16 cellular contexts compared by ENCODE assay signal in genomic region chr11:65102142-65103095, GRCh38. TPM values are rescaled to one million over a fixed set of nuclear protein-coding genes. Genes with fewer than 3 reads are reported as not detected.
A peak's percentile ranks its signal among the peaks of the same experiment; 100 is the strongest.
DNase-seq lines count a peak whose midpoint lies in the region; ATAC-seq and TF ChIP-seq lines count a peak whose summit lies in the region.
"Had no signal": no experiment of that assay in that cellular context is flagged by ENCODE, and none has a peak within 500 bp of the region (broad histone marks: within the 10 kb centered on the region; RNA-seq: fewer than 3 reads in every experiment).

No MANE protein-coding gene starts in this region.

- H3K27me3 Mint-ChIP-seq in WTC11 (ENCODE audit: low read depth), result no peaks in the 10 kb centered on the region
- H3K27me3 Mint-ChIP-seq in stimulated activated memory B cell treated with anti-CD40 and anti-IgM and Interleukin-4, amounts not matched to agents 10 μg/mL and 1 μg/mL and 100 μg/mL, for 72 hours, result no peaks in the 10 kb centered on the region
- H3K27me3 Mint-ChIP-seq: central memory CD8-positive, alpha-beta T cell had no signal

- H3K4me1 ChIP-seq in IMR-90 (ENCODE audit: control insufficient read depth, insufficient read depth, low read length) (peaks cover 4% of the 10 kb centered on the region), heart left ventricle (peaks cover 0 to 57% (median 36%) of the 10 kb centered on the region in 12 donors)

- no peak overlapping the region for H2AK5ac ChIP-seq in IMR-90 (ENCODE audit: low read depth, low read length)

- no peak for TF ChIP-seq RAD21 in IMR-90 (IDR thresholded peaks at IDR 0.05; ENCODE audit: low read length)

- H3K36me3 Mint-ChIP-seq in WTC11, result peaks cover 11% of the 10 kb centered on the region
- peaks cover 16% of the 10 kb centered on the region for H3K36me3 Mint-ChIP-seq in stimulated activated memory B cell treated with anti-CD40 and anti-IgM and Interleukin-4, amounts not matched to agents 10 μg/mL and 1 μg/mL and 100 μg/mL, for 72 hours

- H3K4me2 ChIP-seq in IMR-90 (ENCODE audit: low read depth, low read length), result no peak overlapping the region

- no TSS peak for BruUV-seq in IMR-90 (replicated peaks; lab: Mats Ljungman, UMichigan)

- H4K5ac ChIP-seq in IMR-90 (ENCODE audit: low read depth, low read length), result no peak overlapping the region

- H3K9me3 ChIP-seq in IMR-90 (ENCODE audit: control insufficient read depth, insufficient read depth, low read length) (no peaks in the 10 kb centered on the region), heart left ventricle (no peaks in the 10 kb centered on the region)

- H3K23ac ChIP-seq in IMR-90 (ENCODE audit: low read depth, low read length), result no peak overlapping the region

- H3K9me1 ChIP-seq in IMR-90 (ENCODE audit: insufficient read depth, low read length), result peaks cover 11% of the 10 kb centered on the region

- H3K27ac ChIP-seq in IMR-90 (ENCODE audit: insufficient read depth, low read length) (no peak overlapping the region; the same call in 1 of the 2 replicates), heart left ventricle (peak overlapping the region; percentile 48 to 87 (median 76))
- H3K27ac ChIP-seq: SK-N-MC had no signal

- H2AFZ ChIP-seq in IMR-90 (replicated peaks; ENCODE audit: low read length, poor library complexity), result no peak overlapping the region

- H3K9ac ChIP-seq in IMR-90 (ENCODE audit: low read depth, low read length), result no peak overlapping the region

- POLR2A ChIA-PET in IMR-90 (lab: Charles Lee; ENCODE audit: unreplicated experiment) (no interaction called here), WTC11 (lab: Charles Lee) (interaction anchor here (1.6 kb wide), 1 partner anchor 9 kb away, joined by 3 read pairs; the partner anchor contains the start of gene TM7SF2)

- in situ Hi-C loops in IMR-90 (cut with MboI; ENCODE audit: low sequenced_read_pairs), result no loop called here

- H3K4me3 Mint-ChIP-seq in WTC11, result no peak overlapping the region
- no peak overlapping the region for H3K4me3 Mint-ChIP-seq in stimulated activated memory B cell treated with anti-CD40 and anti-IgM and Interleukin-4, amounts not matched to agents 10 μg/mL and 1 μg/mL and 100 μg/mL, for 72 hours
- H3K4me3 Mint-ChIP-seq: activated T-helper 1 cell treated with anti-CD3 and anti-CD28 coated beads, Interleukin-12 subunit alpha, Interleukin-12 subunit beta, Interleukin-2, Interleukin-4 antibody, amounts not matched to agents 30 ng/mL and 10 ng/mL and 1 ng/mL, durations not matched to agents 14 hours and 24 hours and 36 hours; central memory CD8-positive, alpha-beta T cell; nephron had no signal

- H3K27ac Mint-ChIP-seq in WTC11, result 0 out of 2 replicates have a peak overlapping the region, but pooled peaks have one; percentile 32
- no peak overlapping the region for H3K27ac Mint-ChIP-seq in stimulated activated memory B cell treated with anti-CD40 and anti-IgM and Interleukin-4, amounts not matched to agents 10 μg/mL and 1 μg/mL and 100 μg/mL, for 72 hours
- H3K27ac Mint-ChIP-seq: activated T-helper 1 cell treated with anti-CD3 and anti-CD28 coated beads, Interleukin-12 subunit alpha, Interleukin-12 subunit beta, Interleukin-2, Interleukin-4 antibody, amounts not matched to agents 30 ng/mL and 10 ng/mL and 1 ng/mL, durations not matched to agents 14 hours and 24 hours and 36 hours had no signal

- H4K20me1 ChIP-seq in IMR-90 (ENCODE audit: insufficient read depth, low read length), result peaks cover 3% of the 10 kb centered on the region; the same call in 1 of the 2 replicates

- TF ChIP-seq POLR2A in IMR-90 (IDR thresholded peaks at IDR 0.05; ENCODE audit: low read depth, low read length) (no peak), heart left ventricle (IDR thresholded peaks at IDR 0.05) (no peak)

- CTCF ChIA-PET in IMR-90 (lab: Yijun Ruan, JAX), result interaction anchor here (1.1 kb wide), 1 partner anchor 8 kb away, joined by 5 read pairs; no protein-coding TSS in a partner anchor
- CTCF ChIA-PET in WTC11 (lab: Charles Lee), result interaction anchor here (0.7 to 9.9 kb wide), 2 partner anchors 9 to 34 kb away, joined by 4 to 104 read pairs; partner anchors contain the start of gene TM7SF2

- peaks cover 5% of the 10 kb centered on the region for H3K36me3 ChIP-seq in IMR-90 (ENCODE audit: control insufficient read depth, insufficient read depth, low read length)
- H3K36me3 ChIP-seq in heart left ventricle, result peaks cover 0 to 40% (median 16%) of the 10 kb centered on the region in 9 donors

- H3K9me3 Mint-ChIP-seq in WTC11, result no peaks in the 10 kb centered on the region
- no peaks in the 10 kb centered on the region for H3K9me3 Mint-ChIP-seq in stimulated activated memory B cell treated with anti-CD40 and anti-IgM and Interleukin-4, amounts not matched to agents 10 μg/mL and 1 μg/mL and 100 μg/mL, for 72 hours
- H3K9me3 Mint-ChIP-seq: activated T-helper 1 cell treated with anti-CD3 and anti-CD28 coated beads, Interleukin-12 subunit alpha, Interleukin-12 subunit beta, Interleukin-2, Interleukin-4 antibody, amounts not matched to agents 30 ng/mL and 10 ng/mL and 1 ng/mL, durations not matched to agents 14 hours and 24 hours and 36 hours; central memory CD8-positive, alpha-beta T cell; nephron had no signal

- H4K91ac ChIP-seq in IMR-90 (ENCODE audit: insufficient read depth, low read depth, low read length), result no peak overlapping the region

- intact Hi-C loops in IMR-90 (cut with micrococcal nuclease) (no loop called here), heart left ventricle (cut with DNase I) (loop anchor here in 1 of 10 donors (10.0 kb wide), 1 partner anchor 188 kb away; the partner anchor contains the start of gene ATG2A), sciatic nerve (cut with DNase I) (no loop called here)

- DNase-seq in IMR-90 (peak; percentile 52), WTC11 (ENCODE audit: low spot score) (no peak), heart left ventricle (peak in 1 of 5 donors; percentile 21), sciatic nerve (ENCODE audit: low spot score) (no peak), OCI-M2 (lab: John Stamatoyannopoulos, UW; ENCODE audit: unreplicated experiment) (no peak), dermis blood vessel endothelial cell (no peak)
- DNase-seq: NCI-H1048; NCI-H526 treated with DMSO at 0.1 percent for 48 hours; stimulated activated CD4-positive, alpha-beta T cell treated with anti-CD3 and anti-CD28 coated beads, Interleukin-15, amount 100 ng/mL, for 24 hours; stimulated activated CD8-positive, alpha-beta memory T cell treated with anti-CD3 and anti-CD28 coated beads, Interleukin-4, amount 100 ng/mL, for 48 hours had no signal

- dilution Hi-C loops in IMR-90 (cut with HindIII; ENCODE audit: low sequenced_read_pairs, unreplicated experiment), result no loop called here

- H3K4me3 ChIP-seq in IMR-90 (ENCODE audit: insufficient read depth, low read depth, low read length) (no peak overlapping the region), heart left ventricle (peak overlapping the region in 1 of 12 donors; percentile 2)
- H3K4me3 ChIP-seq: SK-N-MC had no signal

- H2BK120ac ChIP-seq in IMR-90 (ENCODE audit: low read depth, low read length), result no peak overlapping the region

- peaks cover 17 to 55% of the 10 kb centered on the region in 2 experiments for H3K79me1 ChIP-seq in IMR-90 (ENCODE audit: low read depth in 1 of 2, low read length in 2 of 2)

- no peak overlapping the region for H2BK15ac ChIP-seq in IMR-90 (ENCODE audit: low read depth, low read length)

- no peak overlapping the region for H3K4ac ChIP-seq in IMR-90 (ENCODE audit: low read depth, low read length)

- H3K56ac ChIP-seq in IMR-90 (ENCODE audit: extremely low read depth, insufficient read depth, low read length), result no peak overlapping the region

- H3K14ac ChIP-seq in IMR-90 (replicated peaks; ENCODE audit: low read depth, low read length), result no peak overlapping the region

- H2BK5ac ChIP-seq in IMR-90 (ENCODE audit: low read depth, low read length, poor library complexity, severe bottlenecking), result no peak overlapping the region

- no peak overlapping the region for H2AK9ac ChIP-seq in IMR-90 (replicated peaks; ENCODE audit: low read depth, low read length, poor library complexity)

- no peaks in the 10 kb centered on the region for H3K27me3 ChIP-seq in IMR-90 (ENCODE audit: control insufficient read depth, insufficient read depth, low read length)
- no peaks in the 10 kb centered on the region for H3K27me3 ChIP-seq in heart left ventricle

- WGBS in IMR-90 (ENCODE audit: extremely low coverage in 2 of 2, insufficient read length in 1 of 2), 2 experiments, result 67% methylated on average over 1 of the region's 8 CpGs; no CpG with 5 or more reads in 1 of the 2 experiments
- 48 to 60% (median 54%) methylated on average over 7 to 8 of the region's 8 CpGs for WGBS in heart left ventricle, 4 donors

- H4K8ac ChIP-seq in IMR-90 (ENCODE audit: low read depth in 2 of 2, low read length in 2 of 2), result no peak overlapping the region

- peak; percentile 79 for ATAC-seq in IMR-90 (ENCODE audit: low read depth)
- no peak for ATAC-seq in WTC11
- peak; percentile 62 to 75 (median 69) for ATAC-seq in heart left ventricle
- ATAC-seq in sciatic nerve, result peak; percentile 76
- no peak for ATAC-seq in stimulated activated memory B cell treated with anti-CD40 and anti-IgM and Interleukin-4, amounts not matched to agents 10 μg/mL and 1 μg/mL and 100 μg/mL, for 72 hours
- ATAC-seq in GM18519 (IDR thresholded peaks at IDR 0.05; ENCODE audit: low FRiP score, unreplicated experiment), result no peak

- H3K18ac ChIP-seq in IMR-90 (ENCODE audit: low read depth, low read length), result no peak overlapping the region

- no peaks in the 10 kb centered on the region for H3K4me1 Mint-ChIP-seq in WTC11
- peaks cover 24% of the 10 kb centered on the region for H3K4me1 Mint-ChIP-seq in stimulated activated memory B cell treated with anti-CD40 and anti-IgM and Interleukin-4, amounts not matched to agents 10 μg/mL and 1 μg/mL and 100 μg/mL, for 72 hours

- TF ChIP-seq CTCF in IMR-90 (conservative IDR thresholded peaks at IDR 0.05; ENCODE audit: low read depth, low read length), result no peak
- TF ChIP-seq CTCF in WTC11 (IDR thresholded peaks at IDR 0.05), result no peak
- no peak for TF ChIP-seq CTCF in heart left ventricle (IDR thresholded peaks at IDR 0.05)

- H2BK20ac ChIP-seq in IMR-90 (ENCODE audit: low read depth, low read length), result no peak overlapping the region

RNA-seq across cellular contexts. Expression of gene VPS51, which starts 6.4 kb away (rescaled TPM):
- total RNA-seq in IMR-90 (2012; rRNA removed) (82.5 and 113 TPM in 2 replicates), WTC11 (2021) (122 to 136 TPM (median 123 TPM) in 3 replicates), heart left ventricle (100 to 1,000 TPM in 6 of 9 donors, 10 to 100 TPM in 3; 78.4 to 165 (median 106) TPM), sciatic nerve (115 TPM), dermis blood vessel endothelial cell (319 and 409 TPM in 2 replicates)
- polyA plus RNA-seq in IMR-90 (2012; rRNA removed) (56.3 and 71.2 TPM in 2 replicates), heart left ventricle (10 to 100 TPM; 94.2 to 94.3 TPM)
- 72.8 and 96.0 TPM in 2 replicates for polyA plus RNA-seq in IMR-90 (2012; cell fraction: cytosol; rRNA removed)
- 76.6 and 194 TPM in 2 replicates for polyA plus RNA-seq in IMR-90 (2012; cell fraction: nucleus; rRNA removed; ENCODE audit: low replicate concordance)

RNA-seq across cellular contexts. Expression of gene TM7SF2, which starts 9.3 kb away (rescaled TPM):
- total RNA-seq in IMR-90 (2012; rRNA removed), result 4.7 and 5.7 TPM in 2 replicates
- polyA plus RNA-seq in IMR-90 (2012; rRNA removed), result 7.6 and 11.5 TPM in 2 replicates
- 12.0 and 19.9 TPM in 2 replicates for polyA plus RNA-seq in IMR-90 (2012; cell fraction: cytosol; rRNA removed)
- 27.7 and 50.8 TPM in 2 replicates for polyA plus RNA-seq in IMR-90 (2012; cell fraction: nucleus; rRNA removed; ENCODE audit: low replicate concordance)
- total RNA-seq in WTC11 (2021), result 63.8 to 74.9 TPM (median 71.5 TPM) in 3 replicates
- 100 to 1,000 TPM in 3 of 9 donors, 10 to 100 TPM in 6; 25.1 to 752 (median 78.6) TPM for total RNA-seq in heart left ventricle
- 10 to 100 TPM; 17.6 to 59.9 TPM for polyA plus RNA-seq in heart left ventricle
- total RNA-seq in sciatic nerve, result 18.2 TPM
- total RNA-seq in dermis blood vessel endothelial cell, result 25.7 and 31.4 TPM in 2 replicates

RNA-seq across cellular contexts. Expression of gene ZNHIT2, which starts 15.1 kb away (rescaled TPM):
- total RNA-seq in IMR-90 (2012; rRNA removed) (3.6 and 3.9 TPM in 2 replicates), WTC11 (2021) (15.9 to 18.3 TPM (median 16.7 TPM) in 3 replicates), heart left ventricle (10 to 100 TPM in 1 of 9 donors, 1 to 10 TPM in 8; 5.5 to 14.3 (median 7.3) TPM), sciatic nerve (6.8 TPM), dermis blood vessel endothelial cell (8.1 and 13.1 TPM in 2 replicates)
- polyA plus RNA-seq in IMR-90 (2012; rRNA removed) (5.9 and 7.7 TPM in 2 replicates), heart left ventricle (10 to 100 TPM; 12.4 to 15.5 TPM)
- polyA plus RNA-seq in IMR-90 (2012; cell fraction: cytosol; rRNA removed), result 11.1 and 11.4 TPM in 2 replicates
- polyA plus RNA-seq in IMR-90 (2012; cell fraction: nucleus; rRNA removed; ENCODE audit: low replicate concordance), result 2.5 and 10.5 TPM in 2 replicates

RNA-seq across cellular contexts. Expression of gene ZFPL1, which starts 18.4 kb away (rescaled TPM):
- total RNA-seq in IMR-90 (2012; rRNA removed) (24.0 and 27.2 TPM in 2 replicates), WTC11 (2021) (32.2 to 33.8 TPM (median 32.8 TPM) in 3 replicates), heart left ventricle (10 to 100 TPM; 19.6 to 42.8 (median 25.0) TPM), sciatic nerve (32.9 TPM), dermis blood vessel endothelial cell (26.2 and 30.2 TPM in 2 replicates)
- polyA plus RNA-seq in IMR-90 (2012; rRNA removed) (67.5 and 75.6 TPM in 2 replicates), heart left ventricle (10 to 100 TPM; 28.1 to 44.4 TPM)
- 38.1 and 65.8 TPM in 2 replicates for polyA plus RNA-seq in IMR-90 (2012; cell fraction: cytosol; rRNA removed)
- 88.1 and 130 TPM in 2 replicates for polyA plus RNA-seq in IMR-90 (2012; cell fraction: nucleus; rRNA removed; ENCODE audit: low replicate concordance)

RNA-seq across cellular contexts. Expression of gene CDCA5, which starts 18.6 kb away (rescaled TPM):
- total RNA-seq in IMR-90 (2012; rRNA removed), result 9.1 and 10.0 TPM in 2 replicates
- 14.0 and 14.9 TPM in 2 replicates for polyA plus RNA-seq in IMR-90 (2012; rRNA removed)
- polyA plus RNA-seq in IMR-90 (2012; cell fraction: cytosol; rRNA removed), result 6.1 and 14.3 TPM in 2 replicates
- 14.9 and 15.2 TPM in 2 replicates for polyA plus RNA-seq in IMR-90 (2012; cell fraction: nucleus; rRNA removed; ENCODE audit: low replicate concordance)
- total RNA-seq in WTC11 (2021), result 80.6 to 95.9 TPM (median 86.9 TPM) in 3 replicates
- 10 to 100 TPM in 1 of 9 donors, 1 to 10 TPM in 2, under 1 TPM in 6; 0.42 to 11.6 (median 0.81) TPM for total RNA-seq in heart left ventricle
- under 1 TPM; 0.38 to 0.83 TPM for polyA plus RNA-seq in heart left ventricle
- 0.71 TPM for total RNA-seq in sciatic nerve
- total RNA-seq in dermis blood vessel endothelial cell, result 4.4 and 17.5 TPM in 2 replicates

Comparison
In these comparisons a context has a peak if more than half of its experiments do, and no peak if none do; other contexts are left out.
1. ATAC-seq: peak in IMR-90 (single experiment), heart left ventricle (4 of 4) and sciatic nerve (single experiment); none in WTC11 (single experiment), stimulated activated memory B cell treated with anti-CD40 and anti-IgM and Interleukin-4, amounts not matched to agents 10 μg/mL and 1 μg/mL and 100 μg/mL, for 72 hours (single experiment) and GM18519 (single experiment).